In genomic region chr6:96923400-96923799, GRCh38 we compare ENCODE assay signal across 8 cellular contexts. TPM values are rescaled to one million over a fixed set of nuclear protein-coding genes. Genes with fewer than 3 reads are reported as not detected.
A peak's percentile ranks its signal among the peaks of the same experiment; 100 is the strongest.
DNase-seq lines count a peak whose midpoint lies in the region; ATAC-seq and TF ChIP-seq lines count a peak whose summit lies in the region.

No MANE protein-coding gene starts in this region.

- no peaks in the 10 kb centered on the region for H3F3A ChIP-seq in Loucy (ENCODE audit: low read depth)

- intact Hi-C loops in CD8-positive, alpha-beta T cell (cut with DNase I, micrococcal nuclease), result loop anchor here (1.0 to 10.0 kb wide), 3 partner anchors 25 to 1349 kb away; partner anchors contain the start of genes GPR63 (in 1 of the 2) and MANEA (in 1 of the 2)

- peak overlapping the region; percentile 82 for H3K4me2 ChIP-seq in Loucy (ENCODE audit: low read depth, low read length, poor library complexity, severe bottlenecking)
- no peak overlapping the region for H3K4me2 ChIP-seq in osteoblast (ENCODE audit: insufficient read depth, low read length)

- ATAC-seq in CD8-positive, alpha-beta T cell, result no peak
- ATAC-seq in effector memory CD8-positive, alpha-beta T cell (replicated peaks), result no peak
- no peak for ATAC-seq in GM19467 (IDR thresholded peaks at IDR 0.05; ENCODE audit: unreplicated experiment)

- H3K4me1 ChIP-seq in CD8-positive, alpha-beta T cell (ENCODE audit: insufficient read depth, low read length), result peaks cover 32% of the 10 kb centered on the region
- H3K4me1 ChIP-seq in Loucy (ENCODE audit: insufficient read depth, low read length, poor library complexity, severe bottlenecking), result peaks cover 13% of the 10 kb centered on the region
- H3K4me1 ChIP-seq in osteoblast (ENCODE audit: insufficient read depth, low read length), result peaks cover 6% of the 10 kb centered on the region

- H3K4me3 ChIP-seq in CD8-positive, alpha-beta T cell (ENCODE audit: low read depth, low read length), result no peak overlapping the region
- peak overlapping the region; percentile 84 for H3K4me3 ChIP-seq in Loucy (ENCODE audit: low read length, poor library complexity, severe bottlenecking)
- no peak overlapping the region for H3K4me3 ChIP-seq in osteoblast (ENCODE audit: insufficient read depth, low read length)

- H3K79me2 ChIP-seq in Loucy (ENCODE audit: insufficient read depth, low read length) (no peaks in the 10 kb centered on the region), osteoblast (ENCODE audit: insufficient read depth, low read length) (no peaks in the 10 kb centered on the region)

- H3K9me2 ChIP-seq in Loucy (replicated peaks; ENCODE audit: low read depth, low read length), result no peaks in the 10 kb centered on the region

- H3K27ac Mint-ChIP-seq in CD8-positive, alpha-beta T cell, result peak overlapping the region; percentile 98
- peak overlapping the region; percentile 98 to 99 for H3K27ac Mint-ChIP-seq in effector memory CD8-positive, alpha-beta T cell

- H3K27me3 Mint-ChIP-seq in CD8-positive, alpha-beta T cell (ENCODE audit: low read depth), result no peaks in the 10 kb centered on the region
- no peaks in the 10 kb centered on the region for H3K27me3 Mint-ChIP-seq in effector memory CD8-positive, alpha-beta T cell

- no peak for DNase-seq in CD8-positive, alpha-beta T cell
- DNase-seq in effector memory CD8-positive, alpha-beta T cell, result no peak
- DNase-seq in osteoblast (ENCODE audit: insufficient read length, low spot score, missing footprints) (peak; percentile 32), amniotic stem cell (lab: John Stamatoyannopoulos, UW) (no peak), NOMO-1 treated with dmso at 0.1 percent for 144 hours (lab: John Stamatoyannopoulos, UW; ENCODE audit: unreplicated experiment) (no peak), DMS153 (lab: John Stamatoyannopoulos, UW) (no peak)

- TF ChIP-seq CTCF in CD8-positive, alpha-beta T cell (IDR thresholded peaks at IDR 0.05), result no peak
- no peak for TF ChIP-seq CTCF in Loucy (conservative IDR thresholded peaks at IDR 0.05; ENCODE audit: low read length)
- TF ChIP-seq CTCF in osteoblast (IDR thresholded peaks at IDR 0.05; ENCODE audit: extremely low read depth, low read depth, low read length), result no peak

- peak overlapping the region; percentile 66 for H3K9ac ChIP-seq in Loucy (ENCODE audit: low read depth, low read length, poor library complexity, severe bottlenecking)

- H3K27ac ChIP-seq in CD8-positive, alpha-beta T cell (ENCODE audit: low read depth, low read length), result peak overlapping the region; percentile 92
- no peak overlapping the region for H3K27ac ChIP-seq in osteoblast (ENCODE audit: low read depth, low read length)

- H3K36me3 Mint-ChIP-seq in CD8-positive, alpha-beta T cell, result peaks cover 3% of the 10 kb centered on the region
- H3K36me3 Mint-ChIP-seq in effector memory CD8-positive, alpha-beta T cell (ENCODE audit: insufficient read depth), result peaks cover 16% of the 10 kb centered on the region

- no peaks in the 10 kb centered on the region for H4K20me1 ChIP-seq in Loucy (ENCODE audit: insufficient read depth, low read length, poor library complexity, severe bottlenecking)
- H4K20me1 ChIP-seq in osteoblast (ENCODE audit: insufficient read depth, low read length), result no peaks in the 10 kb centered on the region

- H2AFZ ChIP-seq in Loucy (ENCODE audit: low read length) (peak overlapping the region; percentile 97), osteoblast (ENCODE audit: low read length) (no peak overlapping the region)

- peak overlapping the region; percentile 96 for H3K4me3 Mint-ChIP-seq in CD8-positive, alpha-beta T cell
- H3K4me3 Mint-ChIP-seq in effector memory CD8-positive, alpha-beta T cell, result peak overlapping the region; percentile 94 to 97

- H3K9me3 ChIP-seq in CD8-positive, alpha-beta T cell (ENCODE audit: low read length), result no peaks in the 10 kb centered on the region
- no peaks in the 10 kb centered on the region for H3K9me3 ChIP-seq in Loucy (ENCODE audit: insufficient read depth, low read depth, low read length)
- no peaks in the 10 kb centered on the region for H3K9me3 ChIP-seq in osteoblast (ENCODE audit: low read depth, low read length)

- no peaks in the 10 kb centered on the region for H3K9me3 Mint-ChIP-seq in CD8-positive, alpha-beta T cell
- H3K9me3 Mint-ChIP-seq in effector memory CD8-positive, alpha-beta T cell, result no peaks in the 10 kb centered on the region

- no peaks in the 10 kb centered on the region for H3K27me3 ChIP-seq in CD8-positive, alpha-beta T cell (ENCODE audit: insufficient read depth, low read length)
- peaks cover 23% of the 10 kb centered on the region for H3K27me3 ChIP-seq in Loucy (ENCODE audit: insufficient read depth, low read length, poor library complexity, severe bottlenecking)
- peaks cover 45% of the 10 kb centered on the region for H3K27me3 ChIP-seq in osteoblast (ENCODE audit: insufficient read depth, low read length)

- POLR2A ChIA-PET in CD8-positive, alpha-beta T cell (lab: Charles Lee), result no interaction called here

- H3K36me3 ChIP-seq in CD8-positive, alpha-beta T cell (ENCODE audit: insufficient read depth, low read length), result no peaks in the 10 kb centered on the region
- H3K36me3 ChIP-seq in Loucy (ENCODE audit: insufficient read depth, low read length) (no peaks in the 10 kb centered on the region), osteoblast (ENCODE audit: insufficient read depth, low read length) (no peaks in the 10 kb centered on the region)

- CTCF ChIA-PET in CD8-positive, alpha-beta T cell (lab: Charles Lee), result interaction anchor here (2.9 kb wide), 1 partner anchor 26 kb away, joined by 13 read pairs; the partner anchor contains the start of gene NDUFAF4

- H3K4me1 Mint-ChIP-seq in CD8-positive, alpha-beta T cell (ENCODE audit: low read depth), result peaks cover 32% of the 10 kb centered on the region
- peaks cover 18 to 24% of the 10 kb centered on the region in 2 donors for H3K4me1 Mint-ChIP-seq in effector memory CD8-positive, alpha-beta T cell (ENCODE audit: low read depth in 2 of 2)

RNA-seq across cellular contexts. Expression of gene KLHL32, which starts 1.1 kb away (rescaled TPM):
- 1 to 10 TPM; 1.5 to 2.0 TPM for total RNA-seq in CD8-positive, alpha-beta T cell
- not detected in 2 replicates for total RNA-seq in osteoblast

RNA-seq across cellular contexts. Expression of gene NDUFAF4, which starts 25.7 kb away (rescaled TPM):
- 10 to 100 TPM; 31.6 to 34.4 TPM for total RNA-seq in CD8-positive, alpha-beta T cell
- 6.5 and 9.7 TPM in 2 replicates for total RNA-seq in osteoblast
